Comparison of ENCODE assay signal across 15 cellular contexts in the genomic region with DNA sequence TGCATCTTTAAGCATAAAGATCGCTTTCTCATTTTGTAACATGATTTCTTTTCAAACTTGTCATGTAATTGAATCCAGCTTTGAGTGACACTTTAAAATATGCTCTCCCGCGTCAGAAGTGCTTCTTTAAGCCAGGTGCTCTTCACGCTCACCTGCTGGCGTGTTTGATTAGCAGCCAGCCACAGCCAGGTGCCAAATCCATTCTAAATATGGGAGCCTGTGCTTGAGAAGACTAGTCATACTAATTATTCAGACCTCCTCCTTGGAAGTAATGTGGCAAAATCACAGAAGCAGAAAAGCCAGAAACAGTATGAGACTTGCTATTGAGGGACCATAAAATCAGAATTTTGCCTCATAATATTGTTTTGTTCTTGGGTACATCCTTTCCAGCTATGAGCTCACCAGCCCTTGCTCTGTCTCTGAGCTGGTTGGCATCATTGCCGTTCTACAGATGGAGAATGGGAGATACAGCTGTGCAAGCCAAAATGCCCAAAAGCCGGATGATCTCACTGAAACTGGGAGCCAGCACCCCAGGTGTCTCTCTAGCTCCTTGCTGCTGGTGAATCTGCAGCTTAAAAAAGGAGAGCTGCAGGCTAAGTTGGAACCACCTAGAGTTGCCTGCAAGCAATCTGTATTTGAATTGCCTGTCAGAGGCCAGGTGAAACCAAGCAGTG.
DNase-seq lines count a peak whose midpoint lies in the region; ATAC-seq and TF ChIP-seq lines count a peak whose summit lies in the region.
"Had no signal": no experiment of that assay in that cellular context is flagged by ENCODE, and none has a peak within 500 bp of the region (broad histone marks: within the 10 kb centered on the region; RNA-seq: fewer than 3 reads in every experiment).

No MANE protein-coding gene starts in this region.

- no peaks in the 10 kb centered on the region for H3K9me3 ChIP-seq in thoracic aorta

- no peak for ATAC-seq in thoracic aorta (ENCODE audit: insufficient number of reproducible peaks, low FRiP score, low read depth)
- ATAC-seq: CD8-positive, alpha-beta T cell; left lobe of liver had no signal

- H3K27me3 ChIP-seq in thoracic aorta (replicated peaks; ENCODE audit: insufficient read depth) = no peaks in the 10 kb centered on the region

- DNase-seq in NCI-H128 (lab: John Stamatoyannopoulos, UW; ENCODE audit: unreplicated experiment) (peak; percentile 50), NCI-H510A treated with DMSO at 0.1 percent for 48 hours (lab: John Stamatoyannopoulos, UW) (peak; percentile 93), epithelial cell of esophagus (ENCODE audit: low read depth) (peak; percentile 83), thoracic aorta (ENCODE audit: low spot score) (no peak), HuH-7 (ENCODE audit: low spot score) (no peak), AG20443 (ENCODE audit: low spot score) (no peak), NCI-H82 (lab: John Stamatoyannopoulos, UW) (no peak)
- DNase-seq in stimulated activated CD8-positive, alpha-beta memory T cell treated with anti-CD3 and anti-CD28 coated beads, Interleukin-4, amount 100 ng/mL, for 48 hours = no peak
- DNase-seq: activated CD4-positive, alpha-beta memory T cell treated with anti-CD3 and anti-CD28 coated beads, Interleukin-2, amount 10 ng/mL, durations not matched to agents 7 days and 5 days; activated naive CD4-positive, alpha-beta T cell treated with anti-CD3 and anti-CD28 coated beads, Interleukin-2, amount 10 ng/mL, durations not matched to agents 7 days and 5 days; CD8-positive, alpha-beta T cell; H7; stimulated activated naive CD4-positive, alpha-beta T cell treated with Interleukin-2 at 50 U/mL for 16 hours had no signal

- H3K27ac ChIP-seq in thoracic aorta = peak overlapping the region; percentile 46 to 80
- H3K27ac ChIP-seq: coronary artery had no signal

- H3K4me1 ChIP-seq in thoracic aorta (ENCODE audit: control insufficient read depth in 1 of 2, low read depth in 2 of 2) = peaks cover 14 to 65% of the 10 kb centered on the region in 2 donors

- TF ChIP-seq CTCF in epithelial cell of esophagus (IDR thresholded peaks at IDR 0.05; ENCODE audit: insufficient read depth, low read depth, low read length, missing control alignments) (peak; percentile 38), thoracic aorta (IDR thresholded peaks at IDR 0.05) (no peak)

- H3K36me3 ChIP-seq in thoracic aorta = no peaks in the 10 kb centered on the region

- H3K4me3 ChIP-seq in epithelial cell of esophagus (ENCODE audit: low read length) (no peak overlapping the region), thoracic aorta (peak overlapping the region; percentile 1)
- H3K4me3 ChIP-seq: coronary artery had no signal

Comparison
In these comparisons a context has a peak if more than half of its experiments do, and no peak if none do; other contexts are left out.
1. DNase-seq: peak in NCI-H128 (single experiment), NCI-H510A treated with DMSO at 0.1 percent for 48 hours (single experiment) and epithelial cell of esophagus (single experiment); none in thoracic aorta (single experiment), HuH-7 (single experiment), AG20443 (single experiment), NCI-H82 (single experiment) and stimulated activated CD8-positive, alpha-beta memory T cell treated with anti-CD3 and anti-CD28 coated beads, Interleukin-4, amount 100 ng/mL, for 48 hours (single experiment).